Comparison of ENCODE assay signal across 18 cellular contexts in genomic region chr1:19698181-19698580, GRCh38. TPM values are rescaled to one million over a fixed set of nuclear protein-coding genes. Genes with fewer than 3 reads are reported as not detected.
"Had no signal": no experiment of that assay in that cellular context is flagged by ENCODE, and none has a peak within 500 bp of the region (broad histone marks: within the 10 kb centered on the region; RNA-seq: fewer than 3 reads in every experiment).

No MANE protein-coding gene starts in this region.

- H3K9ac ChIP-seq: parathyroid adenoma had no signal

- H3K4me1 Mint-ChIP-seq: activated CD4-positive, alpha-beta memory T cell treated with anti-CD3 and anti-CD28 coated beads, Interleukin-2, amount 10 ng/mL, durations not matched to agents 7 days and 5 days; activated naive CD8-positive, alpha-beta T cell treated with anti-CD3 and anti-CD28 coated beads, Interleukin-2, amount 10 ng/mL, durations not matched to agents 7 days and 5 days; neural crest cell had no signal

- H3K27ac Mint-ChIP-seq: activated CD4-positive, alpha-beta memory T cell treated with anti-CD3 and anti-CD28 coated beads, Interleukin-2, amount 10 ng/mL, durations not matched to agents 7 days and 5 days had no signal

- H3K27me3 Mint-ChIP-seq: activated CD4-positive, alpha-beta memory T cell treated with anti-CD3 and anti-CD28 coated beads, Interleukin-2, amount 10 ng/mL, durations not matched to agents 7 days and 5 days; activated naive CD8-positive, alpha-beta T cell treated with anti-CD3 and anti-CD28 coated beads, Interleukin-2, amount 10 ng/mL, durations not matched to agents 7 days and 5 days had no signal

- H3K27me3 ChIP-seq: tibial artery had no signal

- H3K9me3 ChIP-seq: tibial artery had no signal

- H2AFZ ChIP-seq: parathyroid adenoma had no signal

- H3K4me3 ChIP-seq: tibial artery had no signal

- H3K4me3 Mint-ChIP-seq: activated CD4-positive, alpha-beta memory T cell treated with anti-CD3 and anti-CD28 coated beads, Interleukin-2, amount 10 ng/mL, durations not matched to agents 7 days and 5 days; activated naive CD8-positive, alpha-beta T cell treated with anti-CD3 and anti-CD28 coated beads, Interleukin-2, amount 10 ng/mL, durations not matched to agents 7 days and 5 days; neural crest cell had no signal

- H3K4me1 ChIP-seq: parathyroid adenoma, tibial artery had no signal

- DNase-seq: activated CD4-positive, alpha-beta memory T cell treated with anti-CD3 and anti-CD28 coated beads, Interleukin-2, amount 10 ng/mL, durations not matched to agents 7 days and 5 days; activated CD4-positive, alpha-beta T cell treated with anti-CD3 and anti-CD28 coated beads for 1 hour; activated gamma-delta T cell treated with Interleukin-2 at 50 U/mL for 16 hours; activated naive CD8-positive, alpha-beta T cell treated with anti-CD3 and anti-CD28 coated beads, Interleukin-2, amount 10 ng/mL, durations not matched to agents 7 days and 5 days; activated T-cell treated with anti-CD3 and anti-CD28 coated beads, Interleukin-2, amount 50 U/mL, for 48 hours; anterior cingulate cortex; cerebellar nuclear complex; dermis blood vessel endothelial cell; hippocampal formation; kidney glomerular epithelial cell; stimulated activated CD4-positive, alpha-beta T cell treated with anti-CD3 and anti-CD28 coated beads, Interleukin-4, amount 100 ng/mL, for 4 hours; T-helper 9 cell; tibial artery had no signal

- H3K9me3 Mint-ChIP-seq: activated CD4-positive, alpha-beta memory T cell treated with anti-CD3 and anti-CD28 coated beads, Interleukin-2, amount 10 ng/mL, durations not matched to agents 7 days and 5 days; activated naive CD8-positive, alpha-beta T cell treated with anti-CD3 and anti-CD28 coated beads, Interleukin-2, amount 10 ng/mL, durations not matched to agents 7 days and 5 days; neural crest cell had no signal

- H3K27ac ChIP-seq: parathyroid adenoma, tibial artery had no signal

RNA-seq across cellular contexts. Expression of gene HTR6, which starts 33.5 kb away (rescaled TPM):
- total RNA-seq: activated CD4-positive, alpha-beta memory T cell treated with anti-CD3 and anti-CD28 coated beads, Interleukin-2, amount 10 ng/mL, durations not matched to agents 7 days and 5 days; dermis blood vessel endothelial cell; glomerular endothelial cell; neural crest cell; renal cortical epithelial cell; skeletal muscle tissue had no signal
